In genomic region chr3:194196876-194197275, GRCh38 we compare ENCODE assay signal across 23 cellular contexts.
A peak's percentile ranks its signal among the peaks of the same experiment; 100 is the strongest.
DNase-seq lines count a peak whose midpoint lies in the region; FAIRE-seq and TF ChIP-seq lines count a peak whose summit lies in the region.
"Had no signal": no experiment of that assay in that cellular context is flagged by ENCODE, and none has a peak within 500 bp of the region (broad histone marks: within the 10 kb centered on the region; RNA-seq: fewer than 3 reads in every experiment).

No MANE protein-coding gene starts in this region.

- no peaks in the 10 kb centered on the region for H3K79me2 ChIP-seq in astrocyte (ENCODE audit: insufficient read depth, low read length)

- DNase-seq in NCI-H82 (lab: John Stamatoyannopoulos, UW) (peak; percentile 27), NCI-H82 treated with DMSO at 0.1 percent for 48 hours (lab: John Stamatoyannopoulos, UW; ENCODE audit: unreplicated experiment) (no peak), astrocyte (ENCODE audit: low read depth) (peak; percentile 46), epithelial cell of esophagus (ENCODE audit: low read depth) (peak; percentile 42), thyroid gland (no peak), DMS53 (lab: John Stamatoyannopoulos, UW) (no peak)
- DNase-seq in effector memory CD4-positive, alpha-beta T cell: no peak
- DNase-seq in activated CD8-positive, alpha-beta memory T cell treated with anti-CD3 and anti-CD28 coated beads, Interleukin-2, amount 50 U/mL, for 48 hours: no peak
- DNase-seq: AML-193; Caco-2; CD4-positive, alpha-beta T cell; DMS79; GDM1; GM23248; HCEC 1CT had no signal

- no peak overlapping the region for H3K4me2 ChIP-seq in astrocyte (ENCODE audit: low read length)
- H3K4me2 ChIP-seq: A549 had no signal

- H3K27ac Mint-ChIP-seq in astrocyte (ENCODE audit: unreplicated experiment): no peak overlapping the region
- H3K27ac Mint-ChIP-seq: CD4-positive, alpha-beta T cell had no signal

- no peak for TF ChIP-seq CTCF in astrocyte (IDR thresholded peaks at IDR 0.05; ENCODE audit: insufficient read depth, low read depth, low read length)
- TF ChIP-seq CTCF in epithelial cell of esophagus (IDR thresholded peaks at IDR 0.05; ENCODE audit: insufficient read depth, low read depth, low read length, missing control alignments): no peak
- no peak for TF ChIP-seq CTCF in thyroid gland (IDR thresholded peaks at IDR 0.05)

- H3K27me3 Mint-ChIP-seq in astrocyte (ENCODE audit: low read depth, unreplicated experiment): peaks cover 85% of the 10 kb centered on the region

- H3K36me3 Mint-ChIP-seq in astrocyte (ENCODE audit: low read depth, unreplicated experiment): no peaks in the 10 kb centered on the region

- H3K4me3 Mint-ChIP-seq in astrocyte (ENCODE audit: unreplicated experiment): no peak overlapping the region
- H3K4me3 Mint-ChIP-seq: CD4-positive, alpha-beta T cell had no signal

- H3K27ac ChIP-seq in astrocyte (ENCODE audit: low read depth, low read length) (no peak overlapping the region), thyroid gland (peak overlapping the region; percentile 54 to 77 (median 69))
- no peak overlapping the region for H3K27ac ChIP-seq in effector memory CD4-positive, alpha-beta T cell (ENCODE audit: insufficient read depth, low read length, poor library complexity, severe bottlenecking)
- H3K27ac ChIP-seq: 22Rv1, A549, C4-2B, GM23248 had no signal

- H4K20me1 ChIP-seq in astrocyte (ENCODE audit: insufficient read depth, low read length): no peaks in the 10 kb centered on the region

- intact Hi-C loops in thyroid gland (cut with DNase I): loop anchor here (10.0 kb wide), 1 partner anchor 52 kb away; no protein-coding TSS in a partner anchor

- no peak for TF ChIP-seq POLR2A in thyroid gland (IDR thresholded peaks at IDR 0.05)

- no peaks in the 10 kb centered on the region for H3K4me1 ChIP-seq in astrocyte (ENCODE audit: insufficient read depth, low read length)
- peaks cover 63 to 77% of the 10 kb centered on the region in 2 donors for H3K4me1 ChIP-seq in thyroid gland
- no peaks in the 10 kb centered on the region for H3K4me1 ChIP-seq in effector memory CD4-positive, alpha-beta T cell (ENCODE audit: control insufficient read depth, insufficient read depth, low read length, poor library complexity, severe bottlenecking)
- H3K4me1 ChIP-seq: A549 had no signal

- H3K4me3 ChIP-seq in astrocyte (ENCODE audit: insufficient read depth, low read depth, low read length): no peak overlapping the region
- H3K4me3 ChIP-seq in epithelial cell of esophagus (ENCODE audit: low read length): no peak overlapping the region
- no peak overlapping the region for H3K4me3 ChIP-seq in thyroid gland (replicated peaks in 1 of 3)
- H3K4me3 ChIP-seq in effector memory CD4-positive, alpha-beta T cell (ENCODE audit: insufficient read depth, low read depth, low read length, poor library complexity, severe bottlenecking): no peak overlapping the region
- H3K4me3 ChIP-seq: A549, GM23248 had no signal

- H3K36me3 ChIP-seq in astrocyte (ENCODE audit: insufficient read depth, low read length): no peaks in the 10 kb centered on the region
- H3K36me3 ChIP-seq in thyroid gland: no peaks in the 10 kb centered on the region
- no peaks in the 10 kb centered on the region for H3K36me3 ChIP-seq in effector memory CD4-positive, alpha-beta T cell (ENCODE audit: control insufficient read depth, insufficient read depth, low read length)

- peaks cover 9% of the 10 kb centered on the region for H3K9me3 Mint-ChIP-seq in astrocyte (ENCODE audit: unreplicated experiment)
- H3K9me3 Mint-ChIP-seq: CD4-positive, alpha-beta T cell had no signal

- no peak for FAIRE-seq in astrocyte (lab: Jason Lieb, UNC)
- FAIRE-seq: A549, D721Med, GM12892, GM18507, H54, HTR-8/SVneo had no signal

- WGBS in thyroid gland, 2 donors: 83 to 85% methylated on average over 9 of the region's 9 CpGs

- H3K9ac ChIP-seq in astrocyte (ENCODE audit: low read length): no peak overlapping the region
- H3K9ac ChIP-seq: GM23248 had no signal

- H3K27me3 ChIP-seq in astrocyte (ENCODE audit: insufficient read depth, low read length) (peaks cover 23% of the 10 kb centered on the region), thyroid gland (no peaks in the 10 kb centered on the region)
- no peaks in the 10 kb centered on the region for H3K27me3 ChIP-seq in effector memory CD4-positive, alpha-beta T cell (replicated peaks; ENCODE audit: control insufficient read depth, insufficient read depth, low read length, poor library complexity, severe bottlenecking)

- H3K9me3 ChIP-seq in astrocyte (ENCODE audit: insufficient read depth, low read depth, low read length): no peaks in the 10 kb centered on the region
- H3K9me3 ChIP-seq in thyroid gland: no peaks in the 10 kb centered on the region
- no peaks in the 10 kb centered on the region for H3K9me3 ChIP-seq in effector memory CD4-positive, alpha-beta T cell (ENCODE audit: control insufficient read depth, low read length)
- H3K9me3 ChIP-seq: A549, Caco-2 had no signal

- H2AFZ ChIP-seq in astrocyte (ENCODE audit: low read depth, low read length): no peak overlapping the region
- H2AFZ ChIP-seq: GM23248 had no signal

- H3K4me1 Mint-ChIP-seq in astrocyte (ENCODE audit: low read depth, unreplicated experiment): no peaks in the 10 kb centered on the region

Comparison
In these comparisons a context has a peak if more than half of its experiments do, and no peak if none do; other contexts are left out.
1. DNase-seq: peak in NCI-H82 (single experiment), astrocyte (single experiment) and epithelial cell of esophagus (single experiment); none in NCI-H82 treated with DMSO at 0.1 percent for 48 hours (single experiment), thyroid gland (0 of 2), DMS53 (single experiment), effector memory CD4-positive, alpha-beta T cell (0 of 3) and activated CD8-positive, alpha-beta memory T cell treated with anti-CD3 and anti-CD28 coated beads, Interleukin-2, amount 50 U/mL, for 48 hours (single experiment).
2. H3K27ac ChIP-seq: peak in thyroid gland (3 of 3); none in astrocyte (single experiment) and effector memory CD4-positive, alpha-beta T cell (single experiment).